ENCODE assay signal across 1 cellular context in the genomic region with DNA sequence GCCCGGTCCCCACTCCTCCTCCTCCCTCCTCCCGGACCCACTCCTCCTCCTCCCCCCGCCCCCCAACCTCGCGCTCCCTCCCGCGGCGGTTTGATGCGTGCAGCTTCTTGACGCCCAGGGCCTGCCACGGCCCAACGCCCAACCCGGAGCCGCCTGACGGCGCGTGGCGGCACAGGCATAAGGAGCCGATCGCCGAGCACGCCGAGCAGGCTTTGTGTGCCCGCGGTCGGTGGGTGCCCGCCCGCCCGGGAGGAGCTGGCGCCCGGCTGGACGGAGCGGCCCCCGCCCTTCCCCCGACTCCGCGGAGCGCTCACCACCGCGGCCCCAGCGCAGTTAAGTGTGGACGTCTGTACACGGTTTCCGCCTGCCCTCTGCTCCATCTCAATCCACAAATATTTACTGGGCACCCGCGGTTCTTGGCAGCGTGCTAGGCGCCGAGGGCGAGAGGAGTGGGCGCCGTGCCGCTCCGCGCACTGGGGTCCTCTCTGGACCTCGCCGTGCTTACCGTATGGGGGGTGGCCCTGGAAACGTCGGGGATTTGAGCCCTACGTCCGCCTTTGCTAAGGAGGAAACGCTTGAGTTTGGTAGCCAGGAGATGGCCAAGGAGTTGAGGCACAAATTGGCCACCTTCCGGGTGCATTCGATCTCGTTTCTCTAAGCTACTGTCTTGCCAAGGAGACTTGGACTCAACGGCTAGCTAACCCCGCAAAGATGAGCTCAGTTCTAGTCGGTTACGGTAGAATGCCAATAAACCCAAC.
TF ChIP-seq lines count a peak whose summit lies in the region.

No MANE protein-coding gene starts in this region.

TF ChIP-seq in HEK293, 187 proteins besides CTCF, POLR2A, EP300 and RAD21 (continued from another document and continues in another):
- TF ChIP-seq ZNF664 (tag by site-specific recombination; IDR thresholded peaks at IDR 0.05) = no peak
- no peak for TF ChIP-seq ZNF776 (tag by site-specific recombination; IDR thresholded peaks at IDR 0.05; ENCODE audit: borderline replicate concordance)
- peak; percentile 44; the same call in 1 of the 2 replicates for TF ChIP-seq ZNF394 (tag by site-specific recombination; IDR thresholded peaks at IDR 0.05; ENCODE audit: borderline replicate concordance)
- no peak for TF ChIP-seq ZNF37A (tag by site-specific recombination; IDR thresholded peaks at IDR 0.05)
- TF ChIP-seq, protein P1, sequence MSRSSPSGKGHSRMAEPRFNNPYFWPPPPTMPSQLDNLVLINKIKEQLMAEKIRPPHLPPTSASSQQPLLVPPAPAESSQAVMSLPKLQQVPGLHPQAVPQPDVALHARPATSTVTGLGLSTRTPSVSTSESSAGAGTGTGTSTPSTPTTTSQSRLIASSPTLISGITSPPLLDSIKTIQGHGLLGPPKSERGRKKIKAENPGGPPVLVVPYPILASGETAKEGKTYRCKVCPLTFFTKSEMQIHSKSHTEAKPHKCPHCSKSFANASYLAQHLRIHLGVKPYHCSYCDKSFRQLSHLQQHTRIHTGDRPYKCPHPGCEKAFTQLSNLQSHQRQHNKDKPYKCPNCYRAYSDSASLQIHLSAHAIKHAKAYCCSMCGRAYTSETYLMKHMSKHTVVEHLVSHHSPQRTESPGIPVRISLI (tag by site-specific recombination; IDR thresholded peaks at IDR 0.05) = no peak
- no peak for TF ChIP-seq HOXD13 (CRISPR knock-in tag; IDR thresholded peaks at IDR 0.05; ENCODE audit: borderline replicate concordance)
- peak; percentile 29; the same call in 1 of the 2 replicates for TF ChIP-seq YY1 (tag by site-specific recombination; IDR thresholded peaks at IDR 0.05)
- TF ChIP-seq ATF2 (tag by site-specific recombination; IDR thresholded peaks at IDR 0.05; ENCODE audit: low read depth) = no peak
- TF ChIP-seq ZNF529 (tag by site-specific recombination; IDR thresholded peaks at IDR 0.05; ENCODE audit: insufficient replicate concordance) = no peak
- TF ChIP-seq ZNF354C (tag by site-specific recombination; IDR thresholded peaks at IDR 0.05; ENCODE audit: borderline replicate concordance, low read depth) = no peak
- peak; percentile 84 for TF ChIP-seq KLF17 (tag by site-specific recombination; IDR thresholded peaks at IDR 0.05)
- no peak for TF ChIP-seq ZNF280D (tag by site-specific recombination; IDR thresholded peaks at IDR 0.05)
- no peak for TF ChIP-seq ZSCAN4 (tag by site-specific recombination; IDR thresholded peaks at IDR 0.05)
- TF ChIP-seq ZNF548 (tag by site-specific recombination; IDR thresholded peaks at IDR 0.05) = no peak
- no peak; the same call in 1 of the 2 replicates for TF ChIP-seq SP7 (tag by site-specific recombination; IDR thresholded peaks at IDR 0.05)
- no peak for TF ChIP-seq SCRT1 (tag by site-specific recombination; IDR thresholded peaks at IDR 0.05; ENCODE audit: borderline replicate concordance)
- TF ChIP-seq ZNF239 (tag by site-specific recombination; IDR thresholded peaks at IDR 0.05) = no peak
- no peak for TF ChIP-seq ZNF585B (tag by site-specific recombination; IDR thresholded peaks at IDR 0.05)
- no peak for TF ChIP-seq ZFP41 (tag by site-specific recombination; IDR thresholded peaks at IDR 0.05; ENCODE audit: borderline replicate concordance)
- no peak for TF ChIP-seq ZNF416 (tag by site-specific recombination; IDR thresholded peaks at IDR 0.05)
- TF ChIP-seq REST (tag by site-specific recombination; IDR thresholded peaks at IDR 0.05) = 0 out of 2 replicates have a peak, but pooled peaks have one; percentile 30
- no peak for TF ChIP-seq ZNF138 (tag by site-specific recombination; IDR thresholded peaks at IDR 0.05; ENCODE audit: borderline replicate concordance)
- no peak for TF ChIP-seq GLI2 (tag by site-specific recombination; IDR thresholded peaks at IDR 0.05; ENCODE audit: borderline replicate concordance, low read depth)
- no peak for TF ChIP-seq ZNF404 (tag by site-specific recombination; IDR thresholded peaks at IDR 0.05)
- TF ChIP-seq ZNF639 (tag by site-specific recombination; IDR thresholded peaks at IDR 0.05) = no peak
- TF ChIP-seq ZNF366 (tag by site-specific recombination; conservative IDR thresholded peaks at IDR 0.05) = no peak
- no peak for TF ChIP-seq ZNF223 (tag by site-specific recombination; IDR thresholded peaks at IDR 0.05)
- no peak for TF ChIP-seq ZNF654 (tag by site-specific recombination; IDR thresholded peaks at IDR 0.05; ENCODE audit: low read depth)
- no peak for TF ChIP-seq ZNF114 (tag by site-specific recombination; IDR thresholded peaks at IDR 0.05)
- no peak for TF ChIP-seq ZNF157 (tag by site-specific recombination; IDR thresholded peaks at IDR 0.05)
- TF ChIP-seq ZNF501 (tag by site-specific recombination; IDR thresholded peaks at IDR 0.05) = peak; percentile 41; the same call in 1 of the 2 replicates
- TF ChIP-seq BCL11A (tag by site-specific recombination; IDR thresholded peaks at IDR 0.05; ENCODE audit: low read depth) = no peak
- TF ChIP-seq ZSCAN16 (tag by site-specific recombination; IDR thresholded peaks at IDR 0.05) = no peak
- TF ChIP-seq ZNF747 (tag by site-specific recombination; IDR thresholded peaks at IDR 0.05) = no peak
- TF ChIP-seq ZFHX2 (tag by site-specific recombination; conservative IDR thresholded peaks at IDR 0.05) = peak; percentile 79
- no peak for TF ChIP-seq ZNF174 (tag by site-specific recombination; IDR thresholded peaks at IDR 0.05)
- TF ChIP-seq KLF10 (tag by site-specific recombination; IDR thresholded peaks at IDR 0.05) = peak; percentile 63; the same call in 1 of the 2 replicates
- TF ChIP-seq ZNF624 (tag by site-specific recombination; IDR thresholded peaks at IDR 0.05) = no peak
- no peak for TF ChIP-seq REPIN1 (tag by site-specific recombination; IDR thresholded peaks at IDR 0.05; ENCODE audit: low read depth)
- no peak for TF ChIP-seq ZBTB1 (tag by site-specific recombination; IDR thresholded peaks at IDR 0.05)
- TF ChIP-seq ZNF426 (tag by site-specific recombination; IDR thresholded peaks at IDR 0.05) = no peak
- TF ChIP-seq, protein P2, sequence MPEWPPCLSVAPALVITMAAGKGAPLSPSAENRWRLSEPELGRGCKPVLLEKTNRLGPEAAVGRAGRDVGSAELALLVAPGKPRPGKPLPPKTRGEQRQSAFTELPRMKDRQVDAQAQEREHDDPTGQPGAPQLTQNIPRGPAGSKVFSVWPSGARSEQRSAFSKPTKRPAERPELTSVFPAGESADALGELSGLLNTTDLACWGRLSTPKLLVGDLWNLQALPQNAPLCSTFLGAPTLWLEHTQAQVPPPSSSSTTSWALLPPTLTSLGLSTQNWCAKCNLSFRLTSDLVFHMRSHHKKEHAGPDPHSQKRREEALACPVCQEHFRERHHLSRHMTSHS (tag by site-specific recombination; IDR thresholded peaks at IDR 0.05) = no peak
- 0 out of 2 replicates have a peak, but pooled peaks have one; percentile 53 for TF ChIP-seq ZNF391 (tag by site-specific recombination; IDR thresholded peaks at IDR 0.05; ENCODE audit: borderline replicate concordance, low read depth)
- TF ChIP-seq PBX3 (CRISPR knock-in tag; IDR thresholded peaks at IDR 0.05) = 0 out of 2 replicates have a peak, but pooled peaks have one; percentile 87
- TF ChIP-seq ZNF433 (tag by site-specific recombination; IDR thresholded peaks at IDR 0.05; ENCODE audit: low read depth) = no peak
- no peak for TF ChIP-seq ZNF175 (tag by site-specific recombination; IDR thresholded peaks at IDR 0.05)
- peak; percentile 62; the same call in 1 of the 2 replicates for TF ChIP-seq ZXDB (tag by site-specific recombination; IDR thresholded peaks at IDR 0.05)
- peak; percentile 78 for TF ChIP-seq ZNF600 (tag by site-specific recombination; IDR thresholded peaks at IDR 0.05)
